In genomic region chr14:77184396-77185092, GRCh38 we compare ENCODE assay signal across 1 cellular context.
TF ChIP-seq lines count a peak whose summit lies in the region.

No MANE protein-coding gene starts in this region.

TF ChIP-seq in HepG2, 621 proteins besides CTCF, POLR2A, EP300 and RAD21 (continued from another document):
- TF ChIP-seq ZNF292 (CRISPR knock-in tag; IDR thresholded peaks at IDR 0.05; ENCODE audit: borderline replicate concordance, low read depth) (peak; percentile 68; the same call in 1 of the 2 replicates), SIN3A (IDR thresholded peaks at IDR 0.05; ENCODE audit: borderline replicate concordance, low read depth, low read length) (no peak), ZNF644 (CRISPR knock-in tag; IDR thresholded peaks at IDR 0.05; ENCODE audit: low read depth) (peak; percentile 83), FOXP4 (CRISPR knock-in tag; IDR thresholded peaks at IDR 0.05) (0 out of 2 replicates have a peak, but pooled peaks have one; percentile 23), RXRA (CRISPR knock-in tag; IDR thresholded peaks at IDR 0.05) (0 out of 2 replicates have a peak, but pooled peaks have one; percentile 36), ZNF263 (CRISPR knock-in tag; IDR thresholded peaks at IDR 0.05) (peak; percentile 51; the same call in 1 of the 2 replicates), MED1 (CRISPR knock-in tag; IDR thresholded peaks at IDR 0.05) (peak; percentile 55), ARNTL (CRISPR knock-in tag; IDR thresholded peaks at IDR 0.05) (0 out of 2 replicates have a peak, but pooled peaks have one; percentile 32), ZNF431 (CRISPR knock-in tag; IDR thresholded peaks at IDR 0.05; ENCODE audit: borderline replicate concordance, low read depth) (no peak), TFDP1 (CRISPR knock-in tag; IDR thresholded peaks at IDR 0.05; ENCODE audit: borderline replicate concordance) (peak; percentile 50; the same call in 1 of the 2 replicates), ZNF598 (CRISPR knock-in tag; IDR thresholded peaks at IDR 0.05; ENCODE audit: borderline replicate concordance) (0 out of 2 replicates have a peak, but pooled peaks have one; percentile 34), KDM6A (CRISPR knock-in tag; IDR thresholded peaks at IDR 0.05; ENCODE audit: low read depth) (no peak), SAP130 (CRISPR knock-in tag; IDR thresholded peaks at IDR 0.05; ENCODE audit: low read depth) (peak; percentile 55), ZFY (CRISPR knock-in tag; IDR thresholded peaks at IDR 0.05) (peak; percentile 45; the same call in 1 of the 2 replicates), NFKBIZ (CRISPR knock-in tag; IDR thresholded peaks at IDR 0.05) (0 out of 2 replicates have a peak, but pooled peaks have one; percentile 51), SALL1 (CRISPR knock-in tag; IDR thresholded peaks at IDR 0.05) (peak; percentile 74; the same call in 1 of the 2 replicates), RFXANK (CRISPR knock-in tag; IDR thresholded peaks at IDR 0.05) (no peak), ZMAT3 (CRISPR knock-in tag; conservative IDR thresholded peaks at IDR 0.05) (peak; percentile 65; the same call in 1 of the 2 replicates), ETV5 (CRISPR knock-in tag; IDR thresholded peaks at IDR 0.05; ENCODE audit: borderline replicate concordance) (no peak), ZNF609 (CRISPR knock-in tag; IDR thresholded peaks at IDR 0.05; ENCODE audit: borderline replicate concordance) (peak; percentile 49; the same call in 1 of the 2 replicates), ZNF230 (CRISPR knock-in tag; IDR thresholded peaks at IDR 0.05) (peak; percentile 41; the same call in 1 of the 2 replicates), DPF2 (CRISPR knock-in tag; IDR thresholded peaks at IDR 0.05; ENCODE audit: borderline replicate concordance, low read depth) (0 out of 2 replicates have a peak, but pooled peaks have one; percentile 37), MLX (CRISPR knock-in tag; IDR thresholded peaks at IDR 0.05) (0 out of 2 replicates have a peak, but pooled peaks have one; percentile 34), ZSCAN25 (CRISPR knock-in tag; IDR thresholded peaks at IDR 0.05) (0 out of 2 replicates have a peak, but pooled peaks have one; percentile 20), PCBP1 (IDR thresholded peaks at IDR 0.05; ENCODE audit: borderline replicate concordance, low read depth, low read length) (no peak), ZFX (CRISPR knock-in tag; IDR thresholded peaks at IDR 0.05; ENCODE audit: low read depth) (peak; percentile 49; the same call in 1 of the 2 replicates), KDM3A (CRISPR knock-in tag; IDR thresholded peaks at IDR 0.05; ENCODE audit: low read depth) (0 out of 2 replicates have a peak, but pooled peaks have one; percentile 27), ZBTB20 (CRISPR knock-in tag; IDR thresholded peaks at IDR 0.05; ENCODE audit: borderline replicate concordance, low read depth) (peak; percentile 37; the same call in 1 of the 2 replicates), PPARG (CRISPR knock-in tag; conservative IDR thresholded peaks at IDR 0.05) (peak; percentile 93), YEATS4 (CRISPR knock-in tag; IDR thresholded peaks at IDR 0.05; ENCODE audit: borderline replicate concordance) (0 out of 2 replicates have a peak, but pooled peaks have one; percentile 27)
- TF ChIP-seq, protein P1, sequence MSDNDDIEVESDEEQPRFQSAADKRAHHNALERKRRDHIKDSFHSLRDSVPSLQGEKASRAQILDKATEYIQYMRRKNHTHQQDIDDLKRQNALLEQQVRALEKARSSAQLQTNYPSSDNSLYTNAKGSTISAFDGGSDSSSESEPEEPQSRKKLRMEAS (IDR thresholded peaks at IDR 0.05) = peak; percentile 89
- TF ChIP-seq, protein P2, sequence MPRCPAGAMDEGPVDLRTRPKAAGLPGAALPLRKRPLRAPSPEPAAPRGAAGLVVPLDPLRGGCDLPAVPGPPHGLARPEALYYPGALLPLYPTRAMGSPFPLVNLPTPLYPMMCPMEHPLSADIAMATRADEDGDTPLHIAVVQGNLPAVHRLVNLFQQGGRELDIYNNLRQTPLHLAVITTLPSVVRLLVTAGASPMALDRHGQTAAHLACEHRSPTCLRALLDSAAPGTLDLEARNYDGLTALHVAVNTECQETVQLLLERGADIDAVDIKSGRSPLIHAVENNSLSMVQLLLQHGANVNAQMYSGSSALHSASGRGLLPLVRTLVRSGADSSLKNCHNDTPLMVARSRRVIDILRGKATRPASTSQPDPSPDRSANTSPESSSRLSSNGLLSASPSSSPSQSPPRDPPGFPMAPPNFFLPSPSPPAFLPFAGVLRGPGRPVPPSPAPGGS (CRISPR knock-in tag; IDR thresholded peaks at IDR 0.05) = 0 out of 2 replicates have a peak, but pooled peaks have one; percentile 21
